In the genomic region with DNA sequence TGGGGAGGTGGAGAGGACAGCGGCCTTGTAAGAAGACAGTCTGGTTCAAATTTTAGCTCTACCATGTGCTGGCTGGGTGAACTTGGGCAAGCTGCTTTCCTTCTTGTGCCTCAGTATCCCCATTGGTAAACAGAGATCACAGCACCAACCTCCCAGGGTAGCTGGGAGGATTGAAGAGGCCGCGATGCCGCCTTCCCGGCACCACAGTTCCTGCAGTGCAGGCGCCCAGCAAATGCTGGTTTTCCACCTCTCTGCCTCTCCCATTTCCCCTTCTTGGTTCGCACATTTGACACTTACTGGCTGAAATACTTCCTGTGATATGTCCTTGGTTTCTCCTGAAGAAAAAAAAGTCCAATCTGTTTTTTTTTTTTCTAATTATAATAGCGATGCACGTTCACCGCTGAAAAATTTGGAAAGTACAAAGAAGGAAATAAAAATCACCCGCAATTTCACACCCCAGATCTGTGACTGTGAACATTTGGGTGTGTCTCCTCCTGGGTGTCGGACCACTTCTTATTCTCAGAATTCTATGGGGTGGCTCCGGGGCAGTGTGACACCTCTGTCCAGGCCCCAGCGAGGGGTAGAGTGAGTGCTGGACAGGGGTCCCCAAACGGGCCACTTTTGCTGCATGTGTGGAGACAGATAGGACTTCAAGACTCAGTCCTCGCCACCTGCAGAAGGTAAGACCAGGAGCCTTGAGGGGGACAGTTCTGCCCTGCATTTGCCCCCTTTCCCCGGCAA, we compare ENCODE assay signal across 22 cellular contexts.
"Had no signal": no experiment of that assay in that cellular context is flagged by ENCODE, and none has a peak within 500 bp of the region (broad histone marks: within the 10 kb centered on the region; RNA-seq: fewer than 3 reads in every experiment).

No MANE protein-coding gene starts in this region.

- DNase-seq: activated CD4-positive, alpha-beta T cell treated with anti-CD3 and anti-CD28 coated beads for 36 hours; activated CD4-positive, alpha-beta T cell treated with anti-CD3 and anti-CD28 coated beads, Interleukin-2, amount 50 U/mL, for 48 hours; activated CD4-positive, CD25-positive, alpha-beta regulatory T cell; activated gamma-delta T cell; activated naive CD4-positive, alpha-beta T cell treated with anti-CD3 and anti-CD28 coated beads, Interleukin-2, amount 10 ng/mL, durations not matched to agents 7 days and 5 days; activated naive CD8-positive, alpha-beta T cell treated with anti-CD3 and anti-CD28 coated beads, Interleukin-2, amount 50 U/mL, for 24 hours; amygdala; central memory CD4-positive, alpha-beta T cell; esophagus squamous epithelium; foreskin melanocyte; heart right ventricle; left ventricle myocardium superior; mucosa of descending colon; nucleus accumbens; right cardiac atrium; stimulated activated CD4-positive, alpha-beta T cell treated with anti-CD3 and anti-CD28 coated beads, Interleukin-4, amount 100 ng/mL, for 1 hour; stimulated activated naive CD8-positive, alpha-beta T cell treated with anti-CD3 and anti-CD28 coated beads, Interleukin-15, amount 100 ng/mL, for 72 hours; substantia nigra; T-helper 1 cell; upper lobe of left lung had no signal

- H3K27ac ChIP-seq: esophagus squamous epithelium, heart right ventricle, upper lobe of left lung had no signal

- H3K4me3 ChIP-seq: esophagus squamous epithelium, heart right ventricle, mucosa of descending colon, upper lobe of left lung had no signal

- H3K36me3 ChIP-seq: esophagus squamous epithelium, heart right ventricle, upper lobe of left lung had no signal

- ATAC-seq: activated CD4-positive, alpha-beta T cell treated with anti-CD3 and anti-CD28 coated beads for 36 hours; activated naive CD8-positive, alpha-beta T cell treated with anti-CD3 and anti-CD28 coated beads, Interleukin-2, amount 50 U/mL, for 24 hours; left ventricle myocardium superior; mucosa of descending colon; right cardiac atrium; stimulated activated naive CD8-positive, alpha-beta T cell treated with anti-CD3 and anti-CD28 coated beads, Interleukin-15, amount 100 ng/mL, for 72 hours had no signal

- H3K27ac Mint-ChIP-seq: activated CD4-positive, alpha-beta T cell treated with anti-CD3 and anti-CD28 coated beads for 36 hours; activated naive CD4-positive, alpha-beta T cell treated with anti-CD3 and anti-CD28 coated beads, Interleukin-2, amount 10 ng/mL, durations not matched to agents 7 days and 5 days; activated naive CD8-positive, alpha-beta T cell treated with anti-CD3 and anti-CD28 coated beads, Interleukin-2, amount 50 U/mL, for 24 hours; dendritic cell treated with granulocyte-macrophage colony-stimulating factor and Interleukin-4, amounts not matched to agents 40 ng/mL and 50 ng/mL, for 4 days; stimulated activated naive CD8-positive, alpha-beta T cell treated with anti-CD3 and anti-CD28 coated beads, Interleukin-15, amount 100 ng/mL, for 72 hours; T-helper 2 cell treated with Interferon-gamma antibody and Interleukin-4, amounts not matched to agents 5 μg/mL and 100 μg/mL, for 36 hours had no signal

- H3K36me3 Mint-ChIP-seq: activated naive CD4-positive, alpha-beta T cell treated with anti-CD3 and anti-CD28 coated beads, Interleukin-2, amount 10 ng/mL, durations not matched to agents 7 days and 5 days had no signal

- H3K27me3 ChIP-seq: upper lobe of left lung had no signal

- H3K4me1 ChIP-seq: heart right ventricle had no signal

- H3K4me1 Mint-ChIP-seq: activated CD4-positive, alpha-beta T cell treated with anti-CD3 and anti-CD28 coated beads for 36 hours; activated naive CD4-positive, alpha-beta T cell treated with anti-CD3 and anti-CD28 coated beads, Interleukin-2, amount 10 ng/mL, durations not matched to agents 7 days and 5 days; stimulated activated naive CD8-positive, alpha-beta T cell treated with anti-CD3 and anti-CD28 coated beads, Interleukin-15, amount 100 ng/mL, for 72 hours had no signal

- H3K9me3 ChIP-seq: esophagus squamous epithelium, heart right ventricle, mucosa of descending colon, upper lobe of left lung had no signal

- H3K9me3 Mint-ChIP-seq: activated naive CD4-positive, alpha-beta T cell treated with anti-CD3 and anti-CD28 coated beads, Interleukin-2, amount 10 ng/mL, durations not matched to agents 7 days and 5 days; activated naive CD8-positive, alpha-beta T cell treated with anti-CD3 and anti-CD28 coated beads, Interleukin-2, amount 50 U/mL, for 24 hours; dendritic cell treated with granulocyte-macrophage colony-stimulating factor and Interleukin-4, amounts not matched to agents 40 ng/mL and 50 ng/mL, for 4 days; stimulated activated naive CD8-positive, alpha-beta T cell treated with anti-CD3 and anti-CD28 coated beads, Interleukin-15, amount 100 ng/mL, for 72 hours; T-helper 2 cell treated with Interferon-gamma antibody and Interleukin-4, amounts not matched to agents 5 μg/mL and 100 μg/mL, for 36 hours had no signal

- H3K27me3 Mint-ChIP-seq: activated CD4-positive, alpha-beta T cell treated with anti-CD3 and anti-CD28 coated beads for 36 hours; activated naive CD8-positive, alpha-beta T cell treated with anti-CD3 and anti-CD28 coated beads, Interleukin-2, amount 50 U/mL, for 24 hours; stimulated activated naive CD8-positive, alpha-beta T cell treated with anti-CD3 and anti-CD28 coated beads, Interleukin-15, amount 100 ng/mL, for 72 hours had no signal

- H3K4me3 Mint-ChIP-seq: activated CD4-positive, alpha-beta T cell treated with anti-CD3 and anti-CD28 coated beads for 36 hours; activated naive CD4-positive, alpha-beta T cell treated with anti-CD3 and anti-CD28 coated beads, Interleukin-2, amount 10 ng/mL, durations not matched to agents 7 days and 5 days; activated naive CD8-positive, alpha-beta T cell treated with anti-CD3 and anti-CD28 coated beads, Interleukin-2, amount 50 U/mL, for 24 hours; dendritic cell treated with granulocyte-macrophage colony-stimulating factor and Interleukin-4, amounts not matched to agents 40 ng/mL and 50 ng/mL, for 4 days; stimulated activated naive CD8-positive, alpha-beta T cell treated with anti-CD3 and anti-CD28 coated beads, Interleukin-15, amount 100 ng/mL, for 72 hours; T-helper 2 cell treated with Interferon-gamma antibody and Interleukin-4, amounts not matched to agents 5 μg/mL and 100 μg/mL, for 36 hours had no signal
